ENCODE assay signal across 1 cellular context in the genomic region with DNA sequence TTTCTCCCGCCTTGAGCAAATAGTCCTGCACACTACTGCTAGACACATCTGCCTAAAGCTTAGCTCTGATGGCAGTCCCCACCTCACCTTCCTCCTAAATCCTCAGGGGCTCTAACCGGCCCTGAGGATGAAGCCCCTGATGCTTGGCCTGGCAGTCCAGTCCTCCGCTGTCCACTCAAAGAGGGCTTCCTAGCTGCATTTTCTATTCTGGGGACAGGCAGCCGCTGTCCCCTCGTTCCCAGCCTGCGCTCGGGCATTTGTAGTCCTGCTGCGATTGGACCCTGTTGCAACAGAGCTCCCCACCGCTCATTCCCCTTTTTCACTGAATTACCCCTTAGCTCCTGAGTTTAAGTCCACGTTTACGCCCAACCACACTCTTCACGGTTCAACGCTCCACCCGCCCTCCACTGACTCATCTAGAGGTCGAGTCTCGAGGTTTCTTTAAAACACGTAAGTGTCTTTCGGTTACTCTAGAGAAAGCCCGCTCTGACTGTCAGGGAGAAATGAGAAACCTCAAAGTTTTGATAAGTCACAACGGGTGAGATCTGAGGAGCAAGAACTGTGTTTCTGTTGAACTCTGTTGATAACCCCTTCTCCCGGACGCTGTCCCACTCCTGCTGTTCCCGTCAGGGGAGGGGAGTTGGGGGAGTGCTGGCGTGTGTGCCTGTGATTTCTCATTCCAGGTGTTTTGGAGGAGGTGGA.
A peak's percentile ranks its signal among the peaks of the same experiment; 100 is the strongest.
TF ChIP-seq lines count a peak whose summit lies in the region.

No MANE protein-coding gene starts in this region.

TF ChIP-seq in K562, 482 proteins besides CTCF, POLR2A, EP300 and RAD21 (continued from another document):
- TF ChIP-seq ZNF121 (CRISPR knock-in tag; conservative IDR thresholded peaks at IDR 0.05) (no peak), ZNF146 (CRISPR knock-in tag; IDR thresholded peaks at IDR 0.05; ENCODE audit: unreplicated experiment) (no peak), HDAC1 (IDR thresholded peaks at IDR 0.05) (peak in 1 of 2 experiments; percentile 47; a peak in 1 of 4 replicates), ELK3 (CRISPR knock-in tag; IDR thresholded peaks at IDR 0.05) (no peak), CBX8 (IDR thresholded peaks at IDR 0.05; ENCODE audit: borderline replicate concordance, extremely low read depth, low read depth, low read length, poor library complexity, severe bottlenecking) (no peak), ARID4B (CRISPR knock-in tag; IDR thresholded peaks at IDR 0.05) (peak; percentile 32; the same call in 1 of the 2 replicates)
